In the genomic region with DNA sequence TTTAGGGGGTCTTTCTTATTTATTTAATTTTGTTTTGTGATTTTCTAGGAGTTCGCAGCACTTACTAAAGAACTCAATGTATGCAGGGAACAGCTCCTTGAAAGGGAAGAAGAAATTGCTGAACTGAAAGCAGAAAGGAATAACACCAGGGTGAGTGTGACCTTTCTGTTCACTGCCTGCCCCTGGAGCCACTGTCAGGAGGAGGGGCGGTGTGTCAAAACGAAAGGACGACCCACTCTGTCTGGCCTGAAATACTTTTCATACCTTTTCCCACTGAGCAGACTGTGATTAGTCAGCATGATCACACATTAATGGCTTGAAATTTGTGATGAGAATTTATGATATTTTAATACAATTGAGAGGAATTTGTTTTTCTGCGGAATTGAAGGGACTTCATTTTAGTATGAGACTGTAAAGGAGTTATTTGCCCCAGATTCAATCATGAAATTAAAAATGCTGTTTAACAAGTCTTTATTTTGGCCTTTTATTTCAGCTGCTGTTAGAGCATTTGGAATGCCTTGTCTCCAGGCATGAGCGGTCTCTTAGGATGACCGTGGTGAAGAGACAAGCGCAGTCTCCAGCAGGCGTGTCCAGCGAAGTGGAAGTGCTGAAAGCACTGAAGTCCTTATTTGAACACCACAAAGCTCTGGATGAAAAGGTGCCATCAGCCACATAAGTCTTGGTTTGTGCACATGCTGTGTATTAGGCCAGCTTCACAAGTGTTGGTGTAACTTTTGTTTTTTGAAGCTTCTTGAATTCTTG, we compare ENCODE assay signal across 12 cellular contexts. TPM values are rescaled to one million over a fixed set of nuclear protein-coding genes. Genes with fewer than 3 reads are reported as not detected.
DNase-seq lines count a peak whose midpoint lies in the region; ATAC-seq, FAIRE-seq and TF ChIP-seq lines count a peak whose summit lies in the region.
"Had no signal": no experiment of that assay in that cellular context is flagged by ENCODE, and none has a peak within 500 bp of the region (broad histone marks: within the 10 kb centered on the region; RNA-seq: fewer than 3 reads in every experiment).

No MANE protein-coding gene starts in this region.

- H3K4me3 ChIP-seq in suprapubic skin (no peak overlapping the region), colonic mucosa (no peak overlapping the region)
- H3K4me3 ChIP-seq: ovary had no signal

- TF ChIP-seq POLR2A in suprapubic skin (IDR thresholded peaks at IDR 0.05) = no peak

- WGBS in suprapubic skin = 90% methylated on average over 10 of the region's 10 CpGs

- H3K27me3 ChIP-seq in suprapubic skin = no peaks in the 10 kb centered on the region
- H3K27me3 ChIP-seq in colonic mucosa = no peaks in the 10 kb centered on the region
- H3K27me3 ChIP-seq: ovary had no signal

- H3K4me1 ChIP-seq in suprapubic skin = peaks cover 12% of the 10 kb centered on the region
- H3K4me1 ChIP-seq in colonic mucosa = no peaks in the 10 kb centered on the region

- TF ChIP-seq EP300 in suprapubic skin (IDR thresholded peaks at IDR 0.05) = no peak

- no peak overlapping the region for H3K27ac ChIP-seq in suprapubic skin
- no peak overlapping the region for H3K27ac ChIP-seq in colonic mucosa

- H3K9me3 ChIP-seq in suprapubic skin (no peaks in the 10 kb centered on the region), colonic mucosa (no peaks in the 10 kb centered on the region)
- H3K9me3 ChIP-seq: ovary had no signal

- H3K9ac ChIP-seq in colonic mucosa (ENCODE audit: low read depth in 2 of 2, low read length in 2 of 2) = no peak overlapping the region

- no peak for TF ChIP-seq CTCF in suprapubic skin (IDR thresholded peaks at IDR 0.05)
- TF ChIP-seq CTCF in colonic mucosa (IDR thresholded peaks at IDR 0.05) = no peak

- intact Hi-C loops in colonic mucosa (cut with DNase I) = no loop called here

- no peak for FAIRE-seq in RCC 7860 (lab: Jason Lieb, UNC)

- H3K36me3 ChIP-seq in suprapubic skin (peaks cover 41% of the 10 kb centered on the region), colonic mucosa (peaks cover 6% of the 10 kb centered on the region)
- H3K36me3 ChIP-seq: ovary had no signal

- DNase-seq in CD1c-positive myeloid dendritic cell (ENCODE audit: extremely low spot score) = peak; percentile 77
- peak; percentile 36 for DNase-seq in RCC 7860 (ENCODE audit: low spot score)
- peak; percentile 9 for DNase-seq in myocyte (ENCODE audit: low read depth)
- DNase-seq in stimulated activated CD4-positive, alpha-beta T cell treated with anti-CD3 and anti-CD28 coated beads, Interleukin-4, amount 100 ng/mL, for 1 hour = no peak
- no peak for DNase-seq in suprapubic skin (ENCODE audit: low spot score in 2 of 2)
- no peak for DNase-seq in colonic mucosa
- DNase-seq: activated CD4-positive, alpha-beta T cell treated with anti-CD3 and anti-CD28 coated beads, Interleukin-2, amount 50 U/mL, for 48 hours; NCI-H1105; ovary; Right ventricle myocardium superior had no signal

- ATAC-seq in GM19395 (IDR thresholded peaks at IDR 0.05; ENCODE audit: unreplicated experiment) (peak; percentile 78), HG03460 (IDR thresholded peaks at IDR 0.05; ENCODE audit: unreplicated experiment) (no peak)

RNA-seq across cellular contexts. Expression of gene PPFIA1, which starts 54.0 kb away (rescaled TPM):
- total RNA-seq in myocyte (43.4 and 48.4 TPM in 2 replicates), suprapubic skin (100 to 1,000 TPM in 1 of 4 donors, 10 to 100 TPM in 3; 34.9 to 141 (median 69.7) TPM), colonic mucosa (10 to 100 TPM; 46.9 to 47.5 TPM)
- polyA plus RNA-seq in myocyte (2012) = 46.0 TPM

Comparison
In these comparisons a context has a peak if more than half of its experiments do, and no peak if none do; other contexts are left out.
1. DNase-seq: peak in CD1c-positive myeloid dendritic cell (single experiment), RCC 7860 (single experiment) and myocyte (single experiment); none in stimulated activated CD4-positive, alpha-beta T cell treated with anti-CD3 and anti-CD28 coated beads, Interleukin-4, amount 100 ng/mL, for 1 hour (single experiment), suprapubic skin (0 of 2) and colonic mucosa (single experiment).